1 cellular context compared by ENCODE assay signal in genomic region chr2:153478289-153479261, GRCh38.
A peak's percentile ranks its signal among the peaks of the same experiment; 100 is the strongest.
TF ChIP-seq lines count a peak whose summit lies in the region.

TSS of gene RPRM (minus strand) at chr2:153478762. CDS start at chr2:153478565, 197 bp downstream.

TF ChIP-seq in HepG2, 621 proteins besides CTCF, POLR2A, EP300 and RAD21 (continued from another document and continues in another):
- TF ChIP-seq, protein P1, sequence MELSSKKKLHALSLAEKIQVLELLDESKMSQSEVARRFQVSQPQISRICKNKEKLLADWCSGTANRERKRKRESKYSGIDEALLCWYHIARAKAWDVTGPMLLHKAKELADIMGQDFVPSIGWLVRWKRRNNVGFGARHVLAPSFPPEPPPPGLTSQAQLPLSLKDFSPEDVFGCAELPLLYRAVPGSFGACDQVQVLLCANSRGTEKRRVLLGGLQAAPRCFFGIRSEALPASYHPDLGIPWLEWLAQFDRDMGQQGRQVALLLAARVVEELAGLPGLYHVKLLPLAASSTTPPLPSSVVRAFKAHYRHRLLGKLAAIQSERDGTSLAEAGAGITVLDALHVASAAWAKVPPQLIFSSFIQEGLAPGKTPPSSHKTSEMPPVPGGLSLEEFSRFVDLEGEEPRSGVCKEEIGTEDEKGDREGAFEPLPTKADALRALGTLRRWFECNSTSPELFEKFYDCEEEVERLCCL (CRISPR knock-in tag; IDR thresholded peaks at IDR 0.05; ENCODE audit: borderline replicate concordance) = no peak
- TF ChIP-seq ZNF607 (CRISPR knock-in tag; IDR thresholded peaks at IDR 0.05; ENCODE audit: borderline replicate concordance) (no peak), HOXA7 (CRISPR knock-in tag; IDR thresholded peaks at IDR 0.05) (no peak), ZNF788 (CRISPR knock-in tag; IDR thresholded peaks at IDR 0.05; ENCODE audit: borderline replicate concordance) (no peak; the same call in 1 of the 2 replicates), SMAD3 (CRISPR knock-in tag; IDR thresholded peaks at IDR 0.05) (no peak), ZNF468 (CRISPR knock-in tag; IDR thresholded peaks at IDR 0.05) (no peak), ZSCAN21 (CRISPR knock-in tag; IDR thresholded peaks at IDR 0.05; ENCODE audit: borderline replicate concordance) (peak; percentile 45; the same call in 1 of the 2 replicates), ESRRA (CRISPR knock-in tag; IDR thresholded peaks at IDR 0.05; ENCODE audit: low read depth) (peak; percentile 52; the same call in 1 of the 2 replicates), ZFX (CRISPR knock-in tag; IDR thresholded peaks at IDR 0.05; ENCODE audit: low read depth) (peak; percentile 46; the same call in 1 of the 2 replicates), FOXA3 (CRISPR knock-in tag; IDR thresholded peaks at IDR 0.05) (0 out of 2 replicates have a peak, but pooled peaks have one; percentile 33), MYNN (CRISPR knock-in tag; IDR thresholded peaks at IDR 0.05; ENCODE audit: low read depth) (no peak), ZNF20 (CRISPR knock-in tag; IDR thresholded peaks at IDR 0.05) (no peak), MYPOP (CRISPR knock-in tag; IDR thresholded peaks at IDR 0.05) (peak; percentile 64; the same call in 1 of the 2 replicates), MAFK (conservative IDR thresholded peaks at IDR 0.05 in 1 of 2, IDR thresholded peaks at IDR 0.05 in 1 of 2; ENCODE audit: low read length in 2 of 2) (no peak), ARNT2 (CRISPR knock-in tag; IDR thresholded peaks at IDR 0.05; ENCODE audit: low read depth) (no peak), ZNF501 (CRISPR knock-in tag; IDR thresholded peaks at IDR 0.05) (no peak), ZNF572 (CRISPR knock-in tag; IDR thresholded peaks at IDR 0.05) (0 out of 2 replicates have a peak, but pooled peaks have one; percentile 19), YEATS2 (CRISPR knock-in tag; IDR thresholded peaks at IDR 0.05; ENCODE audit: borderline replicate concordance) (no peak), ZNF563 (CRISPR knock-in tag; IDR thresholded peaks at IDR 0.05) (peak; percentile 66; the same call in 1 of the 2 replicates), ZNF274 (CRISPR knock-in tag; IDR thresholded peaks at IDR 0.05) (no peak), STAT5B (CRISPR knock-in tag; IDR thresholded peaks at IDR 0.05) (no peak), PHB2 (IDR thresholded peaks at IDR 0.05; ENCODE audit: partially characterized antibody) (no peak), ZNF724P (CRISPR knock-in tag; IDR thresholded peaks at IDR 0.05; ENCODE audit: borderline replicate concordance) (no peak), ZNF263 (CRISPR knock-in tag; IDR thresholded peaks at IDR 0.05) (no peak; the same call in none of the 2 replicates), ARID3A (IDR thresholded peaks at IDR 0.05; ENCODE audit: low read depth, low read length) (no peak), MATR3 (CRISPR knock-in tag; IDR thresholded peaks at IDR 0.05) (no peak)
- TF ChIP-seq, protein P2, sequence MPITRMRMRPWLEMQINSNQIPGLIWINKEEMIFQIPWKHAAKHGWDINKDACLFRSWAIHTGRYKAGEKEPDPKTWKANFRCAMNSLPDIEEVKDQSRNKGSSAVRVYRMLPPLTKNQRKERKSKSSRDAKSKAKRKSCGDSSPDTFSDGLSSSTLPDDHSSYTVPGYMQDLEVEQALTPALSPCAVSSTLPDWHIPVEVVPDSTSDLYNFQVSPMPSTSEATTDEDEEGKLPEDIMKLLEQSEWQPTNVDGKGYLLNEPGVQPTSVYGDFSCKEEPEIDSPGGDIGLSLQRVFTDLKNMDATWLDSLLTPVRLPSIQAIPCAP (CRISPR knock-in tag; IDR thresholded peaks at IDR 0.05; ENCODE audit: low read depth) = no peak
- TF ChIP-seq, protein P3, sequence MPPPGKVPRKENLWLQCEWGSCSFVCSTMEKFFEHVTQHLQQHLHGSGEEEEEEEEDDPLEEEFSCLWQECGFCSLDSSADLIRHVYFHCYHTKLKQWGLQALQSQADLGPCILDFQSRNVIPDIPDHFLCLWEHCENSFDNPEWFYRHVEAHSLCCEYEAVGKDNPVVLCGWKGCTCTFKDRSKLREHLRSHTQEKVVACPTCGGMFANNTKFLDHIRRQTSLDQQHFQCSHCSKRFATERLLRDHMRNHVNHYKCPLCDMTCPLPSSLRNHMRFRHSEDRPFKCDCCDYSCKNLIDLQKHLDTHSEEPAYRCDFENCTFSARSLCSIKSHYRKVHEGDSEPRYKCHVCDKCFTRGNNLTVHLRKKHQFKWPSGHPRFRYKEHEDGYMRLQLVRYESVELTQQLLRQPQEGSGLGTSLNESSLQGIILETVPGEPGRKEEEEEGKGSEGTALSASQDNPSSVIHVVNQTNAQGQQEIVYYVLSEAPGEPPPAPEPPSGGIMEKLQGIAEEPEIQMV (CRISPR knock-in tag; IDR thresholded peaks at IDR 0.05; ENCODE audit: low read depth) = no peak
- TF ChIP-seq, protein P4, sequence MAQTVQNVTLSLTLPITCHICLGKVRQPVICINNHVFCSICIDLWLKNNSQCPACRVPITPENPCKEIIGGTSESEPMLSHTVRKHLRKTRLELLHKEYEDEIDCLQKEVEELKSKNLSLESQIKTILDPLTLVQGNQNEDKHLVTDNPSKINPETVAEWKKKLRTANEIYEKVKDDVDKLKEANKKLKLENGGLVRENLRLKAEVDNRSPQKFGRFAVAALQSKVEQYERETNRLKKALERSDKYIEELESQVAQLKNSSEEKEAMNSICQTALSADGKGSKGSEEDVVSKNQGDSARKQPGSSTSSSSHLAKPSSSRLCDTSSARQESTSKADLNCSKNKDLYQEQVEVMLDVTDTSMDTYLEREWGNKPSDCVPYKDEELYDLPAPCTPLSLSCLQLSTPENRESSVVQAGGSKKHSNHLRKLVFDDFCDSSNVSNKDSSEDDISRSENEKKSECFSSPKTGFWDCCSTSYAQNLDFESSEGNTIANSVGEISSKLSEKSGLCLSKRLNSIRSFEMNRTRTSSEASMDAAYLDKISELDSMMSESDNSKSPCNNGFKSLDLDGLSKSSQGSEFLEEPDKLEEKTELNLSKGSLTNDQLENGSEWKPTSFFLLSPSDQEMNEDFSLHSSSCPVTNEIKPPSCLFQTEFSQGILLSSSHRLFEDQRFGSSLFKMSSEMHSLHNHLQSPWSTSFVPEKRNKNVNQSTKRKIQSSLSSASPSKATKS (CRISPR knock-in tag; IDR thresholded peaks at IDR 0.05) = no peak
- TF ChIP-seq, protein P5, sequence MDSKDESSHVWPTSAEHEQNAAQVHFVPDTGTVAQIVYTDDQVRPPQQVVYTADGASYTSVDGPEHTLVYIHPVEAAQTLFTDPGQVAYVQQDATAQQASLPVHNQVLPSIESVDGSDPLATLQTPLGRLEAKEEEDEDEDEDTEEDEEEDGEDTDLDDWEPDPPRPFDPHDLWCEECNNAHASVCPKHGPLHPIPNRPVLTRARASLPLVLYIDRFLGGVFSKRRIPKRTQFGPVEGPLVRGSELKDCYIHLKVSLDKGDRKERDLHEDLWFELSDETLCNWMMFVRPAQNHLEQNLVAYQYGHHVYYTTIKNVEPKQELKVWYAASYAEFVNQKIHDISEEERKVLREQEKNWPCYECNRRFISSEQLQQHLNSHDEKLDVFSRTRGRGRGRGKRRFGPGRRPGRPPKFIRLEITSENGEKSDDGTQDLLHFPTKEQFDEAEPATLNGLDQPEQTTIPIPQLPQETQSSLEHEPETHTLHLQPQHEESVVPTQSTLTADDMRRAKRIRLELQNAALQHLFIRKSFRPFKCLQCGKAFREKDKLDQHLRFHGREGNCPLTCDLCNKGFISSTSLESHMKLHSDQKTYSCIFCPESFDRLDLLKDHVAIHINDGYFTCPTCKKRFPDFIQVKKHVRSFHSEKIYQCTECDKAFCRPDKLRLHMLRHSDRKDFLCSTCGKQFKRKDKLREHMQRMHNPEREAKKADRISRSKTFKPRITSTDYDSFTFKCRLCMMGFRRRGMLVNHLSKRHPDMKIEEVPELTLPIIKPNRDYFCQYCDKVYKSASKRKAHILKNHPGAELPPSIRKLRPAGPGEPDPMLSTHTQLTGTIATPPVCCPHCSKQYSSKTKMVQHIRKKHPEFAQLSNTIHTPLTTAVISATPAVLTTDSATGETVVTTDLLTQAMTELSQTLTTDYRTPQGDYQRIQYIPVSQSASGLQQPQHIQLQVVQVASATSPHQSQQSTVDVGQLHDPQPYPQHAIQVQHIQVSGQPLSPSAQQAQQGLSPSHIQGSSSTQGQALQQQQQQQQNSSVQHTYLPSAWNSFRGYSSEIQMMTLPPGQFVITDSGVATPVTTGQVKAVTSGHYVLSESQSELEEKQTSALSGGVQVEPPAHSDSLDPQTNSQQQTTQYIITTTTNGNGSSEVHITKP (CRISPR knock-in tag; IDR thresholded peaks at IDR 0.05; ENCODE audit: low read depth) = no peak
- TF ChIP-seq, protein P6, sequence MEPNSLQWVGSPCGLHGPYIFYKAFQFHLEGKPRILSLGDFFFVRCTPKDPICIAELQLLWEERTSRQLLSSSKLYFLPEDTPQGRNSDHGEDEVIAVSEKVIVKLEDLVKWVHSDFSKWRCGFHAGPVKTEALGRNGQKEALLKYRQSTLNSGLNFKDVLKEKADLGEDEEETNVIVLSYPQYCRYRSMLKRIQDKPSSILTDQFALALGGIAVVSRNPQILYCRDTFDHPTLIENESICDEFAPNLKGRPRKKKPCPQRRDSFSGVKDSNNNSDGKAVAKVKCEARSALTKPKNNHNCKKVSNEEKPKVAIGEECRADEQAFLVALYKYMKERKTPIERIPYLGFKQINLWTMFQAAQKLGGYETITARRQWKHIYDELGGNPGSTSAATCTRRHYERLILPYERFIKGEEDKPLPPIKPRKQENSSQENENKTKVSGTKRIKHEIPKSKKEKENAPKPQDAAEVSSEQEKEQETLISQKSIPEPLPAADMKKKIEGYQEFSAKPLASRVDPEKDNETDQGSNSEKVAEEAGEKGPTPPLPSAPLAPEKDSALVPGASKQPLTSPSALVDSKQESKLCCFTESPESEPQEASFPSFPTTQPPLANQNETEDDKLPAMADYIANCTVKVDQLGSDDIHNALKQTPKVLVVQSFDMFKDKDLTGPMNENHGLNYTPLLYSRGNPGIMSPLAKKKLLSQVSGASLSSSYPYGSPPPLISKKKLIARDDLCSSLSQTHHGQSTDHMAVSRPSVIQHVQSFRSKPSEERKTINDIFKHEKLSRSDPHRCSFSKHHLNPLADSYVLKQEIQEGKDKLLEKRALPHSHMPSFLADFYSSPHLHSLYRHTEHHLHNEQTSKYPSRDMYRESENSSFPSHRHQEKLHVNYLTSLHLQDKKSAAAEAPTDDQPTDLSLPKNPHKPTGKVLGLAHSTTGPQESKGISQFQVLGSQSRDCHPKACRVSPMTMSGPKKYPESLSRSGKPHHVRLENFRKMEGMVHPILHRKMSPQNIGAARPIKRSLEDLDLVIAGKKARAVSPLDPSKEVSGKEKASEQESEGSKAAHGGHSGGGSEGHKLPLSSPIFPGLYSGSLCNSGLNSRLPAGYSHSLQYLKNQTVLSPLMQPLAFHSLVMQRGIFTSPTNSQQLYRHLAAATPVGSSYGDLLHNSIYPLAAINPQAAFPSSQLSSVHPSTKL (CRISPR knock-in tag; IDR thresholded peaks at IDR 0.05) = 0 out of 2 replicates have a peak, but pooled peaks have one; percentile 37
- TF ChIP-seq, protein P7, sequence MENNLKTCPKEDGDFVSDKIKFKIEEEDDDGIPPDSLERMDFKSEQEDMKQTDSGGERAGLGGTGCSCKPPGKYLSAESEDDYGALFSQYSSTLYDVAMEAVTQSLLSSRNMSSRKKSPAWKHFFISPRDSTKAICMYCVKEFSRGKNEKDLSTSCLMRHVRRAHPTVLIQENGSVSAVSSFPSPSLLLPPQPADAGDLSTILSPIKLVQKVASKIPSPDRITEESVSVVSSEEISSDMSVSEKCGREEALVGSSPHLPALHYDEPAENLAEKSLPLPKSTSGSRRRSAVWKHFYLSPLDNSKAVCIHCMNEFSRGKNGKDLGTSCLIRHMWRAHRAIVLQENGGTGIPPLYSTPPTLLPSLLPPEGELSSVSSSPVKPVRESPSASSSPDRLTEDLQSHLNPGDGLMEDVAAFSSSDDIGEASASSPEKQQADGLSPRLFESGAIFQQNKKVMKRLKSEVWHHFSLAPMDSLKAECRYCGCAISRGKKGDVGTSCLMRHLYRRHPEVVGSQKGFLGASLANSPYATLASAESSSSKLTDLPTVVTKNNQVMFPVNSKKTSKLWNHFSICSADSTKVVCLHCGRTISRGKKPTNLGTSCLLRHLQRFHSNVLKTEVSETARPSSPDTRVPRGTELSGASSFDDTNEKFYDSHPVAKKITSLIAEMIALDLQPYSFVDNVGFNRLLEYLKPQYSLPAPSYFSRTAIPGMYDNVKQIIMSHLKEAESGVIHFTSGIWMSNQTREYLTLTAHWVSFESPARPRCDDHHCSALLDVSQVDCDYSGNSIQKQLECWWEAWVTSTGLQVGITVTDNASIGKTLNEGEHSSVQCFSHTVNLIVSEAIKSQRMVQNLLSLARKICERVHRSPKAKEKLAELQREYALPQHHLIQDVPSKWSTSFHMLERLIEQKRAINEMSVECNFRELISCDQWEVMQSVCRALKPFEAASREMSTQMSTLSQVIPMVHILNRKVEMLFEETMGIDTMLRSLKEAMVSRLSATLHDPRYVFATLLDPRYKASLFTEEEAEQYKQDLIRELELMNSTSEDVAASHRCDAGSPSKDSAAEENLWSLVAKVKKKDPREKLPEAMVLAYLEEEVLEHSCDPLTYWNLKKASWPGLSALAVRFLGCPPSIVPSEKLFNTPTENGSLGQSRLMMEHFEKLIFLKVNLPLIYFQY (CRISPR knock-in tag; IDR thresholded peaks at IDR 0.05; ENCODE audit: borderline replicate concordance) = peak; percentile 62; the same call in 1 of the 2 replicates
- TF ChIP-seq, protein P8, sequence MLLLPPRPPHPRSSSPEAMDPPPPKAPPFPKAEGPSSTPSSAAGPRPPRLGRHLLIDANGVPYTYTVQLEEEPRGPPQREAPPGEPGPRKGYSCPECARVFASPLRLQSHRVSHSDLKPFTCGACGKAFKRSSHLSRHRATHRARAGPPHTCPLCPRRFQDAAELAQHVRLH (CRISPR knock-in tag; IDR thresholded peaks at IDR 0.05; ENCODE audit: borderline replicate concordance, low read depth) = no peak
- TF ChIP-seq, protein P9, sequence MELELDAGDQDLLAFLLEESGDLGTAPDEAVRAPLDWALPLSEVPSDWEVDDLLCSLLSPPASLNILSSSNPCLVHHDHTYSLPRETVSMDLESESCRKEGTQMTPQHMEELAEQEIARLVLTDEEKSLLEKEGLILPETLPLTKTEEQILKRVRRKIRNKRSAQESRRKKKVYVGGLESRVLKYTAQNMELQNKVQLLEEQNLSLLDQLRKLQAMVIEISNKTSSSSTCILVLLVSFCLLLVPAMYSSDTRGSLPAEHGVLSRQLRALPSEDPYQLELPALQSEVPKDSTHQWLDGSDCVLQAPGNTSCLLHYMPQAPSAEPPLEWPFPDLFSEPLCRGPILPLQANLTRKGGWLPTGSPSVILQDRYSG (CRISPR knock-in tag; IDR thresholded peaks at IDR 0.05) = no peak
